1 cellular context compared by ENCODE assay signal in genomic region chr6:21595265-21595950, GRCh38.
TF ChIP-seq lines count a peak whose summit lies in the region.

No MANE protein-coding gene starts in this region.

TF ChIP-seq in GM12878, 131 proteins besides CTCF, POLR2A, EP300 and RAD21 (continued from another document):
- peak; percentile 40 for TF ChIP-seq DPF2 (IDR thresholded peaks at IDR 0.05)
